ENCODE assay signal across 8 cellular contexts in genomic region chr7:1065263-1066260, GRCh38. TPM values are rescaled to one million over a fixed set of nuclear protein-coding genes. Genes with fewer than 3 reads are reported as not detected.
DNase-seq lines count a peak whose midpoint lies in the region; ATAC-seq and TF ChIP-seq lines count a peak whose summit lies in the region.

No MANE protein-coding gene starts in this region.

- H3K36me3 ChIP-seq in RWPE2 (ENCODE audit: low read depth) (no peaks in the 10 kb centered on the region), neutrophil (no peaks in the 10 kb centered on the region), subcutaneous abdominal adipose tissue (ENCODE audit: control insufficient read depth in 5 of 5, insufficient read depth in 5 of 5, low read length in 5 of 5) (no peaks in the 10 kb centered on the region)

- no peaks in the 10 kb centered on the region for H3K27me3 ChIP-seq in RWPE2 (ENCODE audit: insufficient read depth, poor library complexity, severe bottlenecking)
- peaks cover 58% of the 10 kb centered on the region for H3K27me3 ChIP-seq in neutrophil
- H3K27me3 ChIP-seq in subcutaneous abdominal adipose tissue (ENCODE audit: control insufficient read depth in 5 of 5, insufficient read depth in 4 of 5, low read length in 5 of 5), result no peaks in the 10 kb centered on the region

- peak overlapping the region in 1 of 5 donors; percentile 53 for H3K9ac ChIP-seq in subcutaneous abdominal adipose tissue (ENCODE audit: low read length in 5 of 5)

- H3K9me3 ChIP-seq in RWPE2 (ENCODE audit: severe bottlenecking), result no peaks in the 10 kb centered on the region
- H3K9me3 ChIP-seq in neutrophil, result no peaks in the 10 kb centered on the region
- H3K9me3 ChIP-seq in subcutaneous abdominal adipose tissue (ENCODE audit: control insufficient read depth in 5 of 5, low read length in 5 of 5), result no peaks in the 10 kb centered on the region

- H3K27ac Mint-ChIP-seq in activated T-helper 2 cell treated with anti-CD3 and anti-CD28 coated beads, Interferon-gamma antibody, Interleukin-2, Interleukin-4, amounts not matched to agents 10 μg/mL and 5 μg/mL and 100 μg/mL, durations not matched to agents 14 hours and 24 hours and 36 hours, result no peak overlapping the region

- H3K27ac ChIP-seq in RWPE2 (ENCODE audit: poor library complexity, severe bottlenecking), result no peak overlapping the region
- H3K27ac ChIP-seq in neutrophil, result no peak overlapping the region
- H3K27ac ChIP-seq in subcutaneous abdominal adipose tissue (ENCODE audit: low read depth, low read length), result no peak overlapping the region

- H3K4me3 ChIP-seq in AG09309 (ENCODE audit: control insufficient read depth, low read depth, low read length) (no peak overlapping the region; the same call in 1 of the 2 replicates), RWPE2 (ENCODE audit: severe bottlenecking) (no peak overlapping the region), neutrophil (ENCODE audit: low read depth in 1 of 2, low read length in 1 of 2) (no peak overlapping the region), subcutaneous abdominal adipose tissue (ENCODE audit: low read depth in 1 of 5, low read length in 5 of 5) (peak overlapping the region; percentile 11 to 54 (median 35))

- peaks cover 3% of the 10 kb centered on the region for H3K27me3 Mint-ChIP-seq in activated T-helper 2 cell treated with anti-CD3 and anti-CD28 coated beads, Interferon-gamma antibody, Interleukin-2, Interleukin-4, amounts not matched to agents 10 μg/mL and 5 μg/mL and 100 μg/mL, durations not matched to agents 14 hours and 24 hours and 36 hours (ENCODE audit: low read depth)

- H3K36me3 Mint-ChIP-seq in activated T-helper 2 cell treated with anti-CD3 and anti-CD28 coated beads, Interferon-gamma antibody, Interleukin-2, Interleukin-4, amounts not matched to agents 10 μg/mL and 5 μg/mL and 100 μg/mL, durations not matched to agents 14 hours and 24 hours and 36 hours (ENCODE audit: low read depth), result no peaks in the 10 kb centered on the region

- no peak for DNase-seq in AG09309 (ENCODE audit: low read depth)
- DNase-seq in HK-2 (ENCODE audit: unreplicated experiment), result peak; percentile 71
- no peak for DNase-seq in RWPE2 (ENCODE audit: low spot score)
- peak; percentile 77 for DNase-seq in activated T-helper 2 cell treated with anti-CD3 and anti-CD28 coated beads, Interferon-gamma antibody, Interleukin-2, Interleukin-4, amounts not matched to agents 10 μg/mL and 5 μg/mL and 100 μg/mL, durations not matched to agents 14 hours and 24 hours and 36 hours (ENCODE audit: low spot score)
- peak; percentile 38 for DNase-seq in fibroblast of the conjunctiva (ENCODE audit: low read depth)

- H3K4me1 Mint-ChIP-seq in activated T-helper 2 cell treated with anti-CD3 and anti-CD28 coated beads, Interferon-gamma antibody, Interleukin-2, Interleukin-4, amounts not matched to agents 10 μg/mL and 5 μg/mL and 100 μg/mL, durations not matched to agents 14 hours and 24 hours and 36 hours (ENCODE audit: low read depth), result peaks cover 1% of the 10 kb centered on the region

- H3K4me1 ChIP-seq in RWPE2 (ENCODE audit: insufficient read depth, poor library complexity, severe bottlenecking) (no peaks in the 10 kb centered on the region), neutrophil (ENCODE audit: control insufficient read depth in 1 of 2, insufficient read depth in 1 of 2, low read depth in 1 of 2, low read length in 1 of 2) (peaks cover under 1 to 4% of the 10 kb centered on the region in 2 experiments), subcutaneous abdominal adipose tissue (ENCODE audit: control insufficient read depth in 5 of 5, insufficient read depth in 5 of 5, low read length in 5 of 5) (peaks cover 2 to 32% (median 23%) of the 10 kb centered on the region in 5 donors)

- ATAC-seq in GM18909 (IDR thresholded peaks at IDR 0.05; ENCODE audit: poor library complexity, unreplicated experiment) (peak; percentile 62), RWPE2 (ENCODE audit: low read depth) (peak; percentile 84)

- peaks cover 2% of the 10 kb centered on the region for H3K9me3 Mint-ChIP-seq in activated T-helper 2 cell treated with anti-CD3 and anti-CD28 coated beads, Interferon-gamma antibody, Interleukin-2, Interleukin-4, amounts not matched to agents 10 μg/mL and 5 μg/mL and 100 μg/mL, durations not matched to agents 14 hours and 24 hours and 36 hours

- intact Hi-C loops in activated T-helper 2 cell treated with anti-CD3 and anti-CD28 coated beads, Interferon-gamma antibody, Interleukin-2, Interleukin-4, amounts not matched to agents 10 μg/mL and 5 μg/mL and 100 μg/mL, durations not matched to agents 14 hours and 24 hours and 36 hours (cut with micrococcal nuclease), result loop anchor here (1.0 to 2.0 kb wide), 3 partner anchors 21 to 72 kb away; partner anchors contain the start of gene GPR146

- no peak overlapping the region for H3K4me3 Mint-ChIP-seq in activated T-helper 2 cell treated with anti-CD3 and anti-CD28 coated beads, Interferon-gamma antibody, Interleukin-2, Interleukin-4, amounts not matched to agents 10 μg/mL and 5 μg/mL and 100 μg/mL, durations not matched to agents 14 hours and 24 hours and 36 hours (ENCODE audit: low read depth)

- peak; percentile 94 for TF ChIP-seq CTCF in AG09309 (IDR thresholded peaks at IDR 0.05; ENCODE audit: control insufficient read depth, insufficient read depth, low read depth, low read length, missing control alignments)
- TF ChIP-seq CTCF in RWPE2 (IDR thresholded peaks at IDR 0.05; ENCODE audit: poor library complexity, severe bottlenecking), result peak; percentile 88
- TF ChIP-seq CTCF in neutrophil (IDR thresholded peaks at IDR 0.05), result peak; percentile 59

RNA-seq across cellular contexts. Expression of gene GPR146, which starts 21.2 kb away (rescaled TPM):
- total RNA-seq in activated T-helper 2 cell treated with anti-CD3 and anti-CD28 coated beads, Interferon-gamma antibody, Interleukin-2, Interleukin-4, amounts not matched to agents 10 μg/mL and 5 μg/mL and 100 μg/mL, durations not matched to agents 14 hours and 24 hours and 36 hours, result 5.6 and 6.7 TPM in 2 replicates

RNA-seq across cellular contexts. Expression of gene GPER1, which starts 22.4 kb away (rescaled TPM):
- 0.37 and 0.46 TPM in 2 replicates for total RNA-seq in activated T-helper 2 cell treated with anti-CD3 and anti-CD28 coated beads, Interferon-gamma antibody, Interleukin-2, Interleukin-4, amounts not matched to agents 10 μg/mL and 5 μg/mL and 100 μg/mL, durations not matched to agents 14 hours and 24 hours and 36 hours

Comparison
In these comparisons a context has a peak if more than half of its experiments do, and no peak if none do; other contexts are left out.
1. DNase-seq: peak in HK-2 (single experiment), activated T-helper 2 cell treated with anti-CD3 and anti-CD28 coated beads, Interferon-gamma antibody, Interleukin-2, Interleukin-4, amounts not matched to agents 10 μg/mL and 5 μg/mL and 100 μg/mL, durations not matched to agents 14 hours and 24 hours and 36 hours (single experiment) and fibroblast of the conjunctiva (single experiment); none in AG09309 (single experiment) and RWPE2 (single experiment).
2. H3K4me3 ChIP-seq: peak in subcutaneous abdominal adipose tissue (5 of 5); none in AG09309 (single experiment), RWPE2 (single experiment) and neutrophil (0 of 2).
3. Peak in every context shown above with its lines, with median percentiles within 50 percentile points of each other: CTCF ChIP-seq.